Comparison of ENCODE assay signal across 3 cellular contexts in the genomic region with DNA sequence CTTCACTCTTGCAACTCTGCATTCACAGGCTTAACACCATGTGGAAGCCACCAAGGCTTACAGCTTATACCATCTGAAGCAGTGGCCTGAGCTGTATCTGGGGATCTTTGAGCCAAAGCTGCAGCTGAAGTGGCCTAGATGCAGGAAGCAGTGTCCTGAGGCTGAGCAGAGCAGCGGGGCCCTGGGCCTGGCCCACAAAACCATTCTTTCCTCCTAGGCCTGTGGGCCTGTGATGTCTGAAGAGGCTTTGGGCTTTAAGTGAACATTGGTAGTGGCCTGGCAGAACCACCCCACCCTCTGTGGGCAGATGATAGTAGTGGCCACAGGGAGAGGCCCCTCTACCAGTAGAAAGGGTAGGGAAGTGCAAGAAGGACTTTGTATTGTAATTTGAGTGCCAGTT.
A peak's percentile ranks its signal among the peaks of the same experiment; 100 is the strongest.
TF ChIP-seq lines count a peak whose summit lies in the region.

No MANE protein-coding gene starts in this region.

TF ChIP-seq in A549, 52 proteins besides CTCF, POLR2A, EP300 and RAD21:
- TF ChIP-seq GATA3 (IDR thresholded peaks at IDR 0.05; ENCODE audit: borderline replicate concordance) = no peak
- TF ChIP-seq, protein P1, sequence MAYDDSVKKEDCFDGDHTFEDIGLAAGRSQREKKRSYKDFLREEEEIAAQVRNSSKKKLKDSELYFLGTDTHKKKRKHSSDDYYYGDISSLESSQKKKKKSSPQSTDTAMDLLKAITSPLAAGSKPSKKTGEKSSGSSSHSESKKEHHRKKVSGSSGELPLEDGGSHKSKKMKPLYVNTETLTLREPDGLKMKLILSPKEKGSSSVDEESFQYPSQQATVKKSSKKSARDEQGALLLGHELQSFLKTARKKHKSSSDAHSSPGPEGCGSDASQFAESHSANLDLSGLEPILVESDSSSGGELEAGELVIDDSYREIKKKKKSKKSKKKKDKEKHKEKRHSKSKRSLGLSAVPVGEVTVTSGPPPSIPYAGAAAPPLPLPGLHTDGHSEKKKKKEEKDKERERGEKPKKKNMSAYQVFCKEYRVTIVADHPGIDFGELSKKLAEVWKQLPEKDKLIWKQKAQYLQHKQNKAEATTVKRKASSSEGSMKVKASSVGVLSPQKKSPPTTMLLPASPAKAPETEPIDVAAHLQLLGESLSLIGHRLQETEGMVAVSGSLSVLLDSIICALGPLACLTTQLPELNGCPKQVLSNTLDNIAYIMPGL (CRISPR knock-in tag; IDR thresholded peaks at IDR 0.05; ENCODE audit: borderline replicate concordance) = no peak
- peak; percentile 67 for TF ChIP-seq ZFP36 (IDR thresholded peaks at IDR 0.05; ENCODE audit: borderline replicate concordance, partially characterized antibody)
TF ChIP-seq in A549: peak in this region for 1.

TF ChIP-seq in HEK293, 187 proteins besides CTCF, POLR2A, EP300 and RAD21 (continues in another document):
- TF ChIP-seq ZNF626 (tag by site-specific recombination; IDR thresholded peaks at IDR 0.05) = no peak
- TF ChIP-seq SETDB1 (IDR thresholded peaks at IDR 0.05; ENCODE audit: insufficient read length, low read length) = peak; percentile 31
- TF ChIP-seq BCL11B (tag by site-specific recombination; IDR thresholded peaks at IDR 0.05; ENCODE audit: low read depth) = no peak
- TF ChIP-seq BCL6B (tag by site-specific recombination; IDR thresholded peaks at IDR 0.05) = no peak
- TF ChIP-seq, protein P2, sequence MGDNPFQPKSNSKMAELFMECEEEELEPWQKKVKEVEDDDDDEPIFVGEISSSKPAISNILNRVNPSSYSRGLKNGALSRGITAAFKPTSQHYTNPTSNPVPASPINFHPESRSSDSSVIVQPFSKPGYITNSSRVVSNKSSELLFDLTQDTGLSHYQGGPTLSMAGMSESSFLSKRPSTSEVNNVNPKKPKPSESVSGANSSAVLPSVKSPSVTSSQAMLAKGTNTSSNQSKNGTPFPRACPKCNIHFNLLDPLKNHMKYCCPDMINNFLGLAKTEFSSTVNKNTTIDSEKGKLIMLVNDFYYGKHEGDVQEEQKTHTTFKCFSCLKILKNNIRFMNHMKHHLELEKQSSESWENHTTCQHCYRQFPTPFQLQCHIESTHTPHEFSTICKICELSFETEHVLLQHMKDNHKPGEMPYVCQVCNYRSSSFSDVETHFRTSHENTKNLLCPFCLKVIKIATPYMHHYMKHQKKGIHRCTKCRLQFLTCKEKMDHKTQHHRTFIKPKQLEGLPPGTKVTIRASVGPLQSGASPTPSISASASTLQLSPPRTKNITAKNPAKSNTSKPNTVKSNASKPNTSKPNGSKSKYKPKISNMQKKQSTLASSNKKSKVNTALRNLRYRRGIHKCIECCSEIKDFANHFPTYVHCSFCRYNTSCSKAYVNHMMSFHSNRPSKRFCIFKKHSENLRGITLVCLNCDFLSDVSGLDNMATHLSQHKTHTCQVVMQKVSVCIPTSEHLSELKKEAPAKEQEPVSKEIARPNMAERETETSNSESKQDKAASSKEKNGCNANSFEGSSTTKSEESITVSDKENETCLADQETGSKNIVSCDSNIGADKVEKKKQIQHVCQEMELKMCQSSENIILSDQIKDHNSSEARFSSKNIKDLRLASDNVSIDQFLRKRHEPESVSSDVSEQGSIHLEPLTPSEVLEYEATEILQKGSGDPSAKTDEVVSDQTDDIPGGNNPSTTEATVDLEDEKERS (tag by site-specific recombination; IDR thresholded peaks at IDR 0.05) = no peak
- TF ChIP-seq ZNF621 (tag by site-specific recombination; IDR thresholded peaks at IDR 0.05) = no peak
- no peak for TF ChIP-seq ZNF23 (tag by site-specific recombination; IDR thresholded peaks at IDR 0.05; ENCODE audit: borderline replicate concordance)
- no peak for TF ChIP-seq ZNF341 (tag by site-specific recombination; IDR thresholded peaks at IDR 0.05; ENCODE audit: low read depth)
- TF ChIP-seq ZNF585B (tag by site-specific recombination; IDR thresholded peaks at IDR 0.05) = peak; percentile 96
- TF ChIP-seq ZNF624 (tag by site-specific recombination; IDR thresholded peaks at IDR 0.05) = no peak
- no peak for TF ChIP-seq ZBTB49 (tag by site-specific recombination; IDR thresholded peaks at IDR 0.05; ENCODE audit: low read depth)
- no peak for TF ChIP-seq ZNF544 (tag by site-specific recombination; IDR thresholded peaks at IDR 0.05)
- no peak for TF ChIP-seq ZNF514 (tag by site-specific recombination; IDR thresholded peaks at IDR 0.05)
- no peak for TF ChIP-seq ZNF426 (tag by site-specific recombination; IDR thresholded peaks at IDR 0.05)
- TF ChIP-seq ZNF560 (tag by site-specific recombination; IDR thresholded peaks at IDR 0.05; ENCODE audit: borderline replicate concordance) = no peak
- TF ChIP-seq, protein P3, sequence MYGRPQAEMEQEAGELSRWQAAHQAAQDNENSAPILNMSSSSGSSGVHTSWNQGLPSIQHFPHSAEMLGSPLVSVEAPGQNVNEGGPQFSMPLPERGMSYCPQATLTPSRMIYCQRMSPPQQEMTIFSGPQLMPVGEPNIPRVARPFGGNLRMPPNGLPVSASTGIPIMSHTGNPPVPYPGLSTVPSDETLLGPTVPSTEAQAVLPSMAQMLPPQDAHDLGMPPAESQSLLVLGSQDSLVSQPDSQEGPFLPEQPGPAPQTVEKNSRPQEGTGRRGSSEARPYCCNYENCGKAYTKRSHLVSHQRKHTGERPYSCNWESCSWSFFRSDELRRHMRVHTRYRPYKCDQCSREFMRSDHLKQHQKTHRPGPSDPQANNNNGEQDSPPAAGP (tag by site-specific recombination; IDR thresholded peaks at IDR 0.05) = no peak

TF ChIP-seq in K562, 482 proteins besides CTCF, POLR2A, EP300 and RAD21:
- TF ChIP-seq TOE1 (IDR thresholded peaks at IDR 0.05; ENCODE audit: borderline replicate concordance) = no peak
- TF ChIP-seq TOE1 (CRISPR knock-in tag; IDR thresholded peaks at IDR 0.05; ENCODE audit: borderline replicate concordance, low read depth) = no peak
- TF ChIP-seq ZFP36 (IDR thresholded peaks at IDR 0.05; ENCODE audit: low read depth, low read length, partially characterized antibody) = peak; percentile 34
